In the genomic region with DNA sequence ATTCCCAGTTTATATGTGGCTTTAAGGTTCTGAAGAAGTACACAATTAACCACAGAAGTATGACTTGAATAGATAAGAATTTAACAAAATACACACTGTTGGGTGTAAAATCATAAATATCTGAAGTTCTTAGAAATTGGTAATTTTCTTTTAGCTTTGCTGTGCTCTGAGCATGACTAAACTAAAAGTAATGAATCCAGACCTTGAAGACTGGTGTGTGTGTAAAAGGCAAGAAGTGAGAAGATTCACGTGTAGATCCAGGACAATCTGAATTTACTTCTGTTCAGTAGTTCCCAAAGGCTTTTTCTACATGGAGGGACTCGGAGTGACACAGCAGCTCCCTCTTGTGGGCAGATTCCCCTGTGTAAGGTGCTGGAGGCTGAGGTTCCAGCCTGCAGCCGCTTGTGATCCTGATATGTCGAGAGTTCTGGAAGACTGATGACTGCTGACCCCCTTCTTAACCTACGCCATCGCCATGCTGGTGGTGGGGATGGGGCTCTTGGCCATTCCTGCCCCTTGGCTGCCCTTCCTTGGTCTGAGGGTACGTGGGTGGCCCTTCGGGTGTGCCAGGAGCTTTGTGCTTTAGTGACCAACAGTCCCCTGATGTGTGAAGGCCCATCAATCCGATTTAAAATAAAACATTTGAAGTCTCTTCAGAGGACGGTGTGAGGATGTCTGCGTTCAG, we compare ENCODE assay signal across 1 cellular context.
TF ChIP-seq lines count a peak whose summit lies in the region.

No MANE protein-coding gene starts in this region.

TF ChIP-seq in K562, 482 proteins besides CTCF, POLR2A, EP300 and RAD21 (continued from another document and continues in another):
- TF ChIP-seq, protein P1, sequence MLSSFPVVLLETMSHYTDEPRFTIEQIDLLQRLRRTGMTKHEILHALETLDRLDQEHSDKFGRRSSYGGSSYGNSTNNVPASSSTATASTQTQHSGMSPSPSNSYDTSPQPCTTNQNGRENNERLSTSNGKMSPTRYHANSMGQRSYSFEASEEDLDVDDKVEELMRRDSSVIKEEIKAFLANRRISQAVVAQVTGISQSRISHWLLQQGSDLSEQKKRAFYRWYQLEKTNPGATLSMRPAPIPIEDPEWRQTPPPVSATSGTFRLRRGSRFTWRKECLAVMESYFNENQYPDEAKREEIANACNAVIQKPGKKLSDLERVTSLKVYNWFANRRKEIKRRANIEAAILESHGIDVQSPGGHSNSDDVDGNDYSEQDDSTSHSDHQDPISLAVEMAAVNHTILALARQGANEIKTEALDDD (IDR thresholded peaks at IDR 0.05) = no peak
- no peak for TF ChIP-seq CBFA2T3 (IDR thresholded peaks at IDR 0.05)
- TF ChIP-seq KDM4B (IDR thresholded peaks at IDR 0.05; ENCODE audit: borderline replicate concordance in 2 of 2, low read depth in 1 of 2) = no peak
- TF ChIP-seq, protein P2, sequence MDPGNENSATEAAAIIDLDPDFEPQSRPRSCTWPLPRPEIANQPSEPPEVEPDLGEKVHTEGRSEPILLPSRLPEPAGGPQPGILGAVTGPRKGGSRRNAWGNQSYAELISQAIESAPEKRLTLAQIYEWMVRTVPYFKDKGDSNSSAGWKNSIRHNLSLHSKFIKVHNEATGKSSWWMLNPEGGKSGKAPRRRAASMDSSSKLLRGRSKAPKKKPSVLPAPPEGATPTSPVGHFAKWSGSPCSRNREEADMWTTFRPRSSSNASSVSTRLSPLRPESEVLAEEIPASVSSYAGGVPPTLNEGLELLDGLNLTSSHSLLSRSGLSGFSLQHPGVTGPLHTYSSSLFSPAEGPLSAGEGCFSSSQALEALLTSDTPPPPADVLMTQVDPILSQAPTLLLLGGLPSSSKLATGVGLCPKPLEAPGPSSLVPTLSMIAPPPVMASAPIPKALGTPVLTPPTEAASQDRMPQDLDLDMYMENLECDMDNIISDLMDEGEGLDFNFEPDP (CRISPR knock-in tag; IDR thresholded peaks at IDR 0.05) = no peak
- TF ChIP-seq BHLHE40 (IDR thresholded peaks at IDR 0.05; ENCODE audit: low read length) = peak; percentile 55
- 0 out of 2 replicates have a peak, but pooled peaks have one; percentile 31 for TF ChIP-seq LEF1 (IDR thresholded peaks at IDR 0.05)
- 0 out of 2 replicates have a peak, but pooled peaks have one; percentile 9 for TF ChIP-seq SMARCA4 (IDR thresholded peaks at IDR 0.05)
- TF ChIP-seq CTBP1 (IDR thresholded peaks at IDR 0.05; ENCODE audit: borderline replicate concordance) = peak; percentile 21; the same call in 1 of the 2 replicates
- peak; percentile 57; the same call in 1 of the 2 replicates for TF ChIP-seq SP1 (CRISPR knock-in tag; IDR thresholded peaks at IDR 0.05)
- TF ChIP-seq, protein P3, sequence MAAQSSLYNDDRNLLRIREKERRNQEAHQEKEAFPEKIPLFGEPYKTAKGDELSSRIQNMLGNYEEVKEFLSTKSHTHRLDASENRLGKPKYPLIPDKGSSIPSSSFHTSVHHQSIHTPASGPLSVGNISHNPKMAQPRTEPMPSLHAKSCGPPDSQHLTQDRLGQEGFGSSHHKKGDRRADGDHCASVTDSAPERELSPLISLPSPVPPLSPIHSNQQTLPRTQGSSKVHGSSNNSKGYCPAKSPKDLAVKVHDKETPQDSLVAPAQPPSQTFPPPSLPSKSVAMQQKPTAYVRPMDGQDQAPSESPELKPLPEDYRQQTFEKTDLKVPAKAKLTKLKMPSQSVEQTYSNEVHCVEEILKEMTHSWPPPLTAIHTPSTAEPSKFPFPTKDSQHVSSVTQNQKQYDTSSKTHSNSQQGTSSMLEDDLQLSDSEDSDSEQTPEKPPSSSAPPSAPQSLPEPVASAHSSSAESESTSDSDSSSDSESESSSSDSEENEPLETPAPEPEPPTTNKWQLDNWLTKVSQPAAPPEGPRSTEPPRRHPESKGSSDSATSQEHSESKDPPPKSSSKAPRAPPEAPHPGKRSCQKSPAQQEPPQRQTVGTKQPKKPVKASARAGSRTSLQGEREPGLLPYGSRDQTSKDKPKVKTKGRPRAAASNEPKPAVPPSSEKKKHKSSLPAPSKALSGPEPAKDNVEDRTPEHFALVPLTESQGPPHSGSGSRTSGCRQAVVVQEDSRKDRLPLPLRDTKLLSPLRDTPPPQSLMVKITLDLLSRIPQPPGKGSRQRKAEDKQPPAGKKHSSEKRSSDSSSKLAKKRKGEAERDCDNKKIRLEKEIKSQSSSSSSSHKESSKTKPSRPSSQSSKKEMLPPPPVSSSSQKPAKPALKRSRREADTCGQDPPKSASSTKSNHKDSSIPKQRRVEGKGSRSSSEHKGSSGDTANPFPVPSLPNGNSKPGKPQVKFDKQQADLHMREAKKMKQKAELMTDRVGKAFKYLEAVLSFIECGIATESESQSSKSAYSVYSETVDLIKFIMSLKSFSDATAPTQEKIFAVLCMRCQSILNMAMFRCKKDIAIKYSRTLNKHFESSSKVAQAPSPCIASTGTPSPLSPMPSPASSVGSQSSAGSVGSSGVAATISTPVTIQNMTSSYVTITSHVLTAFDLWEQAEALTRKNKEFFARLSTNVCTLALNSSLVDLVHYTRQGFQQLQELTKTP (IDR thresholded peaks at IDR 0.05; ENCODE audit: low read depth in 1 of 2, partially characterized antibody in 2 of 2) = peak in 1 of 2 experiments; percentile 48
- peak; percentile 59; the same call in 1 of the 2 replicates for TF ChIP-seq ZNF24 (IDR thresholded peaks at IDR 0.05)
- TF ChIP-seq TBL1XR1 (IDR thresholded peaks at IDR 0.05; ENCODE audit: low read length in 2 of 2) = 0 out of 4 replicates have a peak, but pooled peaks of 1 of the 2 experiments have one; percentile 19
- no peak for TF ChIP-seq TOE1 (IDR thresholded peaks at IDR 0.05; ENCODE audit: borderline replicate concordance)
- peak; percentile 81; the same call in 1 of the 2 replicates for TF ChIP-seq TOE1 (CRISPR knock-in tag; IDR thresholded peaks at IDR 0.05; ENCODE audit: borderline replicate concordance, low read depth)
- TF ChIP-seq PML (IDR thresholded peaks at IDR 0.05; ENCODE audit: low read length) = no peak
- TF ChIP-seq SNRNP70 (optimal IDR thresholded peaks at IDR 0.05; ENCODE audit: low read depth, low read length) = no peak
- TF ChIP-seq, protein P4, sequence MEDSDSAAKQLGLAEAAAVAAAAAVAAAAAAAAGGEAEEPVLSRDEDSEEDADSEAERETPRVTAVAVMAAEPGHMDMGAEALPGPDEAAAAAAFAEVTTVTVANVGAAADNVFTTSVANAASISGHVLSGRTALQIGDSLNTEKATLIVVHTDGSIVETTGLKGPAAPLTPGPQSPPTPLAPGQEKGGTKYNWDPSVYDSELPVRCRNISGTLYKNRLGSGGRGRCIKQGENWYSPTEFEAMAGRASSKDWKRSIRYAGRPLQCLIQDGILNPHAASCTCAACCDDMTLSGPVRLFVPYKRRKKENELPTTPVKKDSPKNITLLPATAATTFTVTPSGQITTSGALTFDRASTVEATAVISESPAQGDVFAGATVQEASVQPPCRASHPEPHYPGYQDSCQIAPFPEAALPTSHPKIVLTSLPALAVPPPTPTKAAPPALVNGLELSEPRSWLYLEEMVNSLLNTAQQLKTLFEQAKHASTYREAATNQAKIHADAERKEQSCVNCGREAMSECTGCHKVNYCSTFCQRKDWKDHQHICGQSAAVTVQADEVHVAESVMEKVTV (CRISPR knock-in tag; IDR thresholded peaks at IDR 0.05) = peak; percentile 70
- 0 out of 2 replicates have a peak, but pooled peaks have one; percentile 37 for TF ChIP-seq GABPB1 (CRISPR knock-in tag; IDR thresholded peaks at IDR 0.05)
- TF ChIP-seq NR4A1 (CRISPR knock-in tag; IDR thresholded peaks at IDR 0.05) = no peak
- no peak for TF ChIP-seq NR4A1 (tag; IDR thresholded peaks at IDR 0.05)
- no peak for TF ChIP-seq FUS (optimal IDR thresholded peaks at IDR 0.05; ENCODE audit: low read depth, low read length)
- peak; percentile 66 for TF ChIP-seq ARID2 (IDR thresholded peaks at IDR 0.05)
- peak; percentile 78; the same call in 1 of the 2 replicates for TF ChIP-seq STAG1 (CRISPR knock-in tag; IDR thresholded peaks at IDR 0.05; ENCODE audit: borderline replicate concordance)
- TF ChIP-seq YY1 (IDR thresholded peaks at IDR 0.05; ENCODE audit: borderline replicate concordance in 1 of 3, control insufficient read depth in 1 of 3, extremely low read depth in 1 of 3, insufficient read depth in 3 of 3, insufficient read length in 1 of 3, insufficient replicate concordance in 2 of 3, low read depth in 1 of 3, low read length in 2 of 3) = peak in 1 of 3 experiments; percentile 22
- TF ChIP-seq, protein P5, sequence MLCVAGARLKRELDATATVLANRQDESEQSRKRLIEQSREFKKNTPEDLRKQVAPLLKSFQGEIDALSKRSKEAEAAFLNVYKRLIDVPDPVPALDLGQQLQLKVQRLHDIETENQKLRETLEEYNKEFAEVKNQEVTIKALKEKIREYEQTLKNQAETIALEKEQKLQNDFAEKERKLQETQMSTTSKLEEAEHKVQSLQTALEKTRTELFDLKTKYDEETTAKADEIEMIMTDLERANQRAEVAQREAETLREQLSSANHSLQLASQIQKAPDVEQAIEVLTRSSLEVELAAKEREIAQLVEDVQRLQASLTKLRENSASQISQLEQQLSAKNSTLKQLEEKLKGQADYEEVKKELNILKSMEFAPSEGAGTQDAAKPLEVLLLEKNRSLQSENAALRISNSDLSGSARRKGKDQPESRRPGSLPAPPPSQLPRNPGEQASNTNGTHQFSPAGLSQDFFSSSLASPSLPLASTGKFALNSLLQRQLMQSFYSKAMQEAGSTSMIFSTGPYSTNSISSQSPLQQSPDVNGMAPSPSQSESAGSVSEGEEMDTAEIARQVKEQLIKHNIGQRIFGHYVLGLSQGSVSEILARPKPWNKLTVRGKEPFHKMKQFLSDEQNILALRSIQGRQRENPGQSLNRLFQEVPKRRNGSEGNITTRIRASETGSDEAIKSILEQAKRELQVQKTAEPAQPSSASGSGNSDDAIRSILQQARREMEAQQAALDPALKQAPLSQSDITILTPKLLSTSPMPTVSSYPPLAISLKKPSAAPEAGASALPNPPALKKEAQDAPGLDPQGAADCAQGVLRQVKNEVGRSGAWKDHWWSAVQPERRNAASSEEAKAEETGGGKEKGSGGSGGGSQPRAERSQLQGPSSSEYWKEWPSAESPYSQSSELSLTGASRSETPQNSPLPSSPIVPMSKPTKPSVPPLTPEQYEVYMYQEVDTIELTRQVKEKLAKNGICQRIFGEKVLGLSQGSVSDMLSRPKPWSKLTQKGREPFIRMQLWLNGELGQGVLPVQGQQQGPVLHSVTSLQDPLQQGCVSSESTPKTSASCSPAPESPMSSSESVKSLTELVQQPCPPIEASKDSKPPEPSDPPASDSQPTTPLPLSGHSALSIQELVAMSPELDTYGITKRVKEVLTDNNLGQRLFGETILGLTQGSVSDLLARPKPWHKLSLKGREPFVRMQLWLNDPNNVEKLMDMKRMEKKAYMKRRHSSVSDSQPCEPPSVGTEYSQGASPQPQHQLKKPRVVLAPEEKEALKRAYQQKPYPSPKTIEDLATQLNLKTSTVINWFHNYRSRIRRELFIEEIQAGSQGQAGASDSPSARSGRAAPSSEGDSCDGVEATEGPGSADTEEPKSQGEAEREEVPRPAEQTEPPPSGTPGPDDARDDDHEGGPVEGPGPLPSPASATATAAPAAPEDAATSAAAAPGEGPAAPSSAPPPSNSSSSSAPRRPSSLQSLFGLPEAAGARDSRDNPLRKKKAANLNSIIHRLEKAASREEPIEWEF (CRISPR knock-in tag; IDR thresholded peaks at IDR 0.05) = no peak
- TF ChIP-seq SRSF9 (IDR thresholded peaks at IDR 0.05; ENCODE audit: borderline replicate concordance, low read depth, low read length) = no peak
- TF ChIP-seq TEAD2 (tag; IDR thresholded peaks at IDR 0.05) = no peak
- TF ChIP-seq ZNF212 (CRISPR knock-in tag; IDR thresholded peaks at IDR 0.05) = no peak
- no peak for TF ChIP-seq SRSF1 (IDR thresholded peaks at IDR 0.05; ENCODE audit: low read depth, low read length)
- TF ChIP-seq CC2D1A (IDR thresholded peaks at IDR 0.05) = peak; percentile 54; the same call in 1 of the 2 replicates
- 0 out of 2 replicates have a peak, but pooled peaks have one; percentile 9 for TF ChIP-seq MYNN (IDR thresholded peaks at IDR 0.05)
- no peak for TF ChIP-seq MYNN (CRISPR knock-in tag; IDR thresholded peaks at IDR 0.05)
- TF ChIP-seq JUND (IDR thresholded peaks at IDR 0.05; ENCODE audit: borderline replicate concordance, low read depth, low read length) = peak; percentile 47; the same call in 1 of the 2 replicates
- no peak for TF ChIP-seq JUND (tag; IDR thresholded peaks at IDR 0.05; ENCODE audit: borderline replicate concordance, low read depth, low read length)
- TF ChIP-seq KAT8 (IDR thresholded peaks at IDR 0.05; ENCODE audit: low read depth) = no peak
- TF ChIP-seq ZNF311 (CRISPR knock-in tag; IDR thresholded peaks at IDR 0.05) = no peak
- peak; percentile 64; the same call in 1 of the 2 replicates for TF ChIP-seq KLF16 (IDR thresholded peaks at IDR 0.05)
- TF ChIP-seq CXXC5 (CRISPR knock-in tag; IDR thresholded peaks at IDR 0.05) = 0 out of 2 replicates have a peak, but pooled peaks have one; percentile 24
- TF ChIP-seq MYC (IDR thresholded peaks at IDR 0.05; ENCODE audit: low read depth, low read length) = peak; percentile 33; the same call in 1 of the 2 replicates
- no peak for TF ChIP-seq MYC (CRISPR knock-in tag; IDR thresholded peaks at IDR 0.05; ENCODE audit: borderline replicate concordance, low read depth)
- TF ChIP-seq, protein P6, sequence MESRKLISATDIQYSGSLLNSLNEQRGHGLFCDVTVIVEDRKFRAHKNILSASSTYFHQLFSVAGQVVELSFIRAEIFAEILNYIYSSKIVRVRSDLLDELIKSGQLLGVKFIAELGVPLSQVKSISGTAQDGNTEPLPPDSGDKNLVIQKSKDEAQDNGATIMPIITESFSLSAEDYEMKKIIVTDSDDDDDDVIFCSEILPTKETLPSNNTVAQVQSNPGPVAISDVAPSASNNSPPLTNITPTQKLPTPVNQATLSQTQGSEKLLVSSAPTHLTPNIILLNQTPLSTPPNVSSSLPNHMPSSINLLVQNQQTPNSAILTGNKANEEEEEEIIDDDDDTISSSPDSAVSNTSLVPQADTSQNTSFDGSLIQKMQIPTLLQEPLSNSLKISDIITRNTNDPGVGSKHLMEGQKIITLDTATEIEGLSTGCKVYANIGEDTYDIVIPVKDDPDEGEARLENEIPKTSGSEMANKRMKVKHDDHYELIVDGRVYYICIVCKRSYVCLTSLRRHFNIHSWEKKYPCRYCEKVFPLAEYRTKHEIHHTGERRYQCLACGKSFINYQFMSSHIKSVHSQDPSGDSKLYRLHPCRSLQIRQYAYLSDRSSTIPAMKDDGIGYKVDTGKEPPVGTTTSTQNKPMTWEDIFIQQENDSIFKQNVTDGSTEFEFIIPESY (CRISPR knock-in tag; IDR thresholded peaks at IDR 0.05) = peak; percentile 32; the same call in 1 of the 2 replicates
- TF ChIP-seq ZNF589 (CRISPR knock-in tag; IDR thresholded peaks at IDR 0.05; ENCODE audit: low read depth) = no peak
- no peak for TF ChIP-seq BDP1 (IDR thresholded peaks at IDR 0.05; ENCODE audit: insufficient read depth, insufficient read length)
- TF ChIP-seq RCOR1 (IDR thresholded peaks at IDR 0.05; ENCODE audit: borderline replicate concordance in 1 of 2, low read depth in 2 of 2, low read length in 2 of 2) = 0 out of 4 replicates have a peak, but pooled peaks of 1 of the 2 experiments have one; percentile 33
- TF ChIP-seq ARID1B (IDR thresholded peaks at IDR 0.05) = peak; percentile 13; the same call in 1 of the 2 replicates
- TF ChIP-seq, protein P7, sequence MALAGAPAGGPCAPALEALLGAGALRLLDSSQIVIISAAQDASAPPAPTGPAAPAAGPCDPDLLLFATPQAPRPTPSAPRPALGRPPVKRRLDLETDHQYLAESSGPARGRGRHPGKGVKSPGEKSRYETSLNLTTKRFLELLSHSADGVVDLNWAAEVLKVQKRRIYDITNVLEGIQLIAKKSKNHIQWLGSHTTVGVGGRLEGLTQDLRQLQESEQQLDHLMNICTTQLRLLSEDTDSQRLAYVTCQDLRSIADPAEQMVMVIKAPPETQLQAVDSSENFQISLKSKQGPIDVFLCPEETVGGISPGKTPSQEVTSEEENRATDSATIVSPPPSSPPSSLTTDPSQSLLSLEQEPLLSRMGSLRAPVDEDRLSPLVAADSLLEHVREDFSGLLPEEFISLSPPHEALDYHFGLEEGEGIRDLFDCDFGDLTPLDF (CRISPR knock-in tag; IDR thresholded peaks at IDR 0.05) = no peak
